In genomic region chr15:86624261-86625036, GRCh38 we compare ENCODE assay signal across 8 cellular contexts.
A peak's percentile ranks its signal among the peaks of the same experiment; 100 is the strongest.
DNase-seq lines count a peak whose midpoint lies in the region; ATAC-seq and TF ChIP-seq lines count a peak whose summit lies in the region.

No MANE protein-coding gene starts in this region.

- peak; percentile 91 for TF ChIP-seq CTCF in RWPE1 (conservative IDR thresholded peaks at IDR 0.05; ENCODE audit: low read depth)

- ATAC-seq in HG03159 (IDR thresholded peaks at IDR 0.05; ENCODE audit: unreplicated experiment) (peak; percentile 49), GM21367 (IDR thresholded peaks at IDR 0.05; ENCODE audit: unreplicated experiment) (no peak)

- intact Hi-C loops in head of caudate nucleus (cut with DNase I), result no loop called here

- CTCF ChIA-PET in RWPE1 (lab: Yijun Ruan, JAX), result interaction anchor here (0.5 to 1.8 kb wide), 9 partner anchors 11 to 1434 kb away, joined by 3 to 10 read pairs (median 4); no protein-coding TSS in a partner anchor

- peak overlapping the region; percentile 70 for H3K27ac ChIP-seq in RWPE1

- DNase-seq in Ammon's horn (ENCODE audit: low spot score) (peak; percentile 70), RWPE1 (ENCODE audit: low spot score) (peak; percentile 97), head of caudate nucleus (peak; percentile 33 to 92 (median 70)), renal cortical epithelial cell (ENCODE audit: low read depth) (peak; percentile 91), hippocampal formation (lab: John Stamatoyannopoulos, UW) (no peak)
- peak; percentile 53 for DNase-seq in activated effector memory CD4-positive, alpha-beta T cell treated with Interleukin-2 at 50 U/mL for 16 hours

- POLR2A ChIA-PET in RWPE1 (lab: Yijun Ruan, JAX; ENCODE audit: low non-redundant PET), result no interaction called here

Comparison
In these comparisons a context has a peak if more than half of its experiments do, and no peak if none do; other contexts are left out.
1. DNase-seq: peak in Ammon's horn (single experiment), RWPE1 (single experiment), activated effector memory CD4-positive, alpha-beta T cell treated with Interleukin-2 at 50 U/mL for 16 hours (single experiment), head of caudate nucleus (42 of 42) and renal cortical epithelial cell (single experiment); none in hippocampal formation (0 of 2).